Comparison of ENCODE assay signal across 1 cellular context in the genomic region with DNA sequence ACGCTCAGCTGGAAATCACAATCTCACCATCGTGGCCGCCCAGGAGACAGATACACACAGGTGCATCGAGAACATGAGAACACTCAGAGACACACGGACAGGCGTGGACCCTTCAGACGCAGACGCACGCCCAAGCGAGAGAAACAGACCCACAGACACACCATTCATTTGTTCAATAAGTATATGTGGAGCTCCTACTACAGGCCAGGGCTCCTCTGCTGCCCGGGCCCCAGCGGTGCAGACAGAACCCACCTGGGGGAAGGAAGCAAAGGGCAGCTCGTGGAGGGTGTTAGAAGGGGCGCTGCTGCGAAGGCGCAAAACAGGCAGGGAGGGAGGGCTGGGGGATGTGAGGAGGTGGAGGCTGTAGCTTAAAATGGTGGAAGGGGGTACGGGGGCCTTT.
TF ChIP-seq lines count a peak whose summit lies in the region.

No MANE protein-coding gene starts in this region.

TF ChIP-seq in H1, 55 proteins besides CTCF, POLR2A, EP300 and RAD21:
- TF ChIP-seq KDM1A (IDR thresholded peaks at IDR 0.05; ENCODE audit: borderline replicate concordance, low read length) (no peak), RXRA (IDR thresholded peaks at IDR 0.05; ENCODE audit: insufficient read depth, low read depth, low read length) (no peak), RBBP5 (IDR thresholded peaks at IDR 0.05; ENCODE audit: borderline replicate concordance, low read depth, low read length) (no peak), YY1 (IDR thresholded peaks at IDR 0.05; ENCODE audit: low read depth, low read length) (no peak)
